ENCODE assay signal across 15 cellular contexts in the genomic region with DNA sequence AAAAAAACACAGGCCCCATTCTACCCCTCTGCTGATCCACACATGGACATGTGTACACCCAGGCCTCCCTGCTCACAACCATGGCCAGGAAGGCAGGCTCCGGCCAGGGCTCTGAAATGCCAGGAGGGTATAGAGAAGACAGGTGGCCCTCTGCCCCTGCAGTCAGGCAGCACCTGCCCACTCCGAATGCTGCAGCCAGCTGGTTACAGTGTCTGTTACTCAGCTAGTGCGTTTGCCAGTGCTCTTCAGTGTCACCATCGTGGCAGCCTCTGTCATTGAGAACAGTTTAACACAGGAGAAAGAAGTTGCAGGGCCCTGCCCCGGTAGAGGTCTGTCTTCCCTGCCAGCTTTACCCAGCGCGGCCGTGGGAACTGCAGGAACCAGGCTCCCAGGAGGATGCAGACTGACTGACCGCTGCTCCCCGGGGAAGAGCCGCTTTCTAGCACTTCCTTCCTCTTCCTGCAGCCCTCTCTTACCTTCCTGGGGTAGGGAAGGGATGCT.
A peak's percentile ranks its signal among the peaks of the same experiment; 100 is the strongest.
DNase-seq lines count a peak whose midpoint lies in the region; ATAC-seq and TF ChIP-seq lines count a peak whose summit lies in the region.
"Had no signal": no experiment of that assay in that cellular context is flagged by ENCODE, and none has a peak within 500 bp of the region (broad histone marks: within the 10 kb centered on the region; RNA-seq: fewer than 3 reads in every experiment).

No MANE protein-coding gene starts in this region.

- WGBS in mesendoderm (ENCODE audit: extremely low coverage, insufficient coverage, low lambda C conversion rate): no CpG with 5 or more reads among the region's 11 CpGs
- 47 to 51% methylated on average over 11 of the region's 11 CpGs for WGBS in aorta, 2 donors

- no peak overlapping the region for H3K4me2 ChIP-seq in mesendoderm (ENCODE audit: low read length)

- H3K4me1 Mint-ChIP-seq in WTC11: peaks cover 38% of the 10 kb centered on the region
- H3K4me1 Mint-ChIP-seq: activated naive CD4-positive, alpha-beta T cell treated with anti-CD3 and anti-CD28 coated beads, Interleukin-2, amount 10 ng/mL, durations not matched to agents 7 days and 5 days; natural killer cell had no signal

- peaks cover 0 to 10% of the 10 kb centered on the region in 2 donors for H3K4me1 ChIP-seq in right atrium auricular region
- no peaks in the 10 kb centered on the region for H3K4me1 ChIP-seq in mesendoderm (ENCODE audit: control insufficient read depth, low read depth, low read length)
- H3K4me1 ChIP-seq in aorta (ENCODE audit: control insufficient read depth in 1 of 2, insufficient read depth in 2 of 2, low read length in 2 of 2): no peaks in the 10 kb centered on the region

- H3K9me3 Mint-ChIP-seq in WTC11: no peaks in the 10 kb centered on the region
- H3K9me3 Mint-ChIP-seq: activated naive CD4-positive, alpha-beta T cell treated with anti-CD3 and anti-CD28 coated beads, Interleukin-2, amount 10 ng/mL, durations not matched to agents 7 days and 5 days; natural killer cell had no signal

- H3K36me3 ChIP-seq in right atrium auricular region (no peaks in the 10 kb centered on the region), mesendoderm (ENCODE audit: control insufficient read depth, insufficient read depth, low read length) (no peaks in the 10 kb centered on the region), aorta (ENCODE audit: control insufficient read depth in 1 of 2, insufficient read depth in 2 of 2, low read length in 1 of 2) (no peaks in the 10 kb centered on the region)
- H3K36me3 ChIP-seq: tibial nerve had no signal

- POLR2A ChIA-PET in WTC11 (lab: Charles Lee): no interaction called here

- H3K36me3 Mint-ChIP-seq in WTC11: no peaks in the 10 kb centered on the region
- H3K36me3 Mint-ChIP-seq: activated naive CD4-positive, alpha-beta T cell treated with anti-CD3 and anti-CD28 coated beads, Interleukin-2, amount 10 ng/mL, durations not matched to agents 7 days and 5 days; natural killer cell had no signal

- TF ChIP-seq CTCF in right atrium auricular region (IDR thresholded peaks at IDR 0.05) (no peak), WTC11 (IDR thresholded peaks at IDR 0.05) (no peak)

- H3K9me3 ChIP-seq in right atrium auricular region: no peaks in the 10 kb centered on the region
- H3K9me3 ChIP-seq in aorta (ENCODE audit: control insufficient read depth, low read length): no peaks in the 10 kb centered on the region
- H3K9me3 ChIP-seq: body of pancreas, tibial nerve had no signal

- H2BK15ac ChIP-seq in mesendoderm (replicated peaks; ENCODE audit: low read depth): no peak overlapping the region

- no peak overlapping the region for H3K9ac ChIP-seq in mesendoderm (ENCODE audit: low read length)

- H2AK5ac ChIP-seq in mesendoderm (ENCODE audit: low read length): no peak overlapping the region

- H3K4me3 ChIP-seq in right atrium auricular region: no peak overlapping the region
- no peak overlapping the region for H3K4me3 ChIP-seq in mesendoderm (ENCODE audit: low read length)
- H3K4me3 ChIP-seq in aorta (ENCODE audit: low read length in 2 of 2): no peak overlapping the region
- H3K4me3 ChIP-seq: body of pancreas, tibial nerve had no signal

- H3K4ac ChIP-seq in mesendoderm (ENCODE audit: low read depth, low read length): no peak overlapping the region

- H3K23ac ChIP-seq in mesendoderm (ENCODE audit: low read length): no peak overlapping the region

- H3K56ac ChIP-seq in mesendoderm (ENCODE audit: low read length): peak overlapping the region; percentile 15

- no peaks in the 10 kb centered on the region for H3K27me3 ChIP-seq in right atrium auricular region
- H3K27me3 ChIP-seq in mesendoderm (ENCODE audit: insufficient read depth, low read length, poor library complexity): no peaks in the 10 kb centered on the region
- H3K27me3 ChIP-seq in aorta (ENCODE audit: control insufficient read depth in 1 of 2, insufficient read depth in 2 of 2, low read length in 1 of 2): no peaks in the 10 kb centered on the region
- H3K27me3 ChIP-seq: body of pancreas, tibial nerve had no signal

- no peak overlapping the region for H3K4me3 Mint-ChIP-seq in WTC11
- H3K4me3 Mint-ChIP-seq: activated naive CD4-positive, alpha-beta T cell treated with anti-CD3 and anti-CD28 coated beads, Interleukin-2, amount 10 ng/mL, durations not matched to agents 7 days and 5 days; natural killer cell had no signal

- no peak overlapping the region for H2BK5ac ChIP-seq in mesendoderm (ENCODE audit: low read length)

- no peaks in the 10 kb centered on the region for H3K79me2 ChIP-seq in mesendoderm (ENCODE audit: control insufficient read depth, insufficient read depth, low read length)

- no peaks in the 10 kb centered on the region for H3K79me1 ChIP-seq in mesendoderm (ENCODE audit: low read length)

- H4K8ac ChIP-seq in mesendoderm (ENCODE audit: low read depth, low read length): no peak overlapping the region

- H3K27me3 Mint-ChIP-seq in WTC11 (ENCODE audit: low read depth): no peaks in the 10 kb centered on the region; the same call in 1 of the 2 replicates
- H3K27me3 Mint-ChIP-seq: activated naive CD4-positive, alpha-beta T cell treated with anti-CD3 and anti-CD28 coated beads, Interleukin-2, amount 10 ng/mL, durations not matched to agents 7 days and 5 days had no signal

- H3K27ac Mint-ChIP-seq in WTC11: no peak overlapping the region
- H3K27ac Mint-ChIP-seq: activated naive CD4-positive, alpha-beta T cell treated with anti-CD3 and anti-CD28 coated beads, Interleukin-2, amount 10 ng/mL, durations not matched to agents 7 days and 5 days; natural killer cell had no signal

- ATAC-seq in Right ventricle myocardium inferior: peak; percentile 15
- ATAC-seq in WTC11: peak; percentile 7
- no peak for ATAC-seq in aorta (ENCODE audit: low FRiP score)
- no peak for ATAC-seq in HG03460 (IDR thresholded peaks at IDR 0.05; ENCODE audit: unreplicated experiment)
- ATAC-seq in HG03159 (IDR thresholded peaks at IDR 0.05; ENCODE audit: unreplicated experiment): no peak

- intact Hi-C loops in Right ventricle myocardium inferior (cut with DNase I): no loop called here
- intact Hi-C loops in aorta (cut with DNase I): no loop called here

- DNase-seq in Right ventricle myocardium inferior (ENCODE audit: missing footprints) (no peak), right atrium auricular region (ENCODE audit: low spot score) (no peak), WTC11 (ENCODE audit: low spot score) (no peak), mesendoderm (no peak), aorta (peak; percentile 66 to 73)
- DNase-seq in NK-92 treated with Interleukin-12 subunit alpha and Interleukin-12 subunit beta, amount 100 ng/mL, for 24 hours (lab: John Stamatoyannopoulos, UW): no peak
- DNase-seq: natural killer cell; NCI-H446 treated with DMSO at 0.1 percent for 48 hours; stimulated activated CD4-positive, alpha-beta T cell treated with anti-CD3 and anti-CD28 coated beads, Interleukin-4, amount 100 ng/mL, for 24 hours; T-helper 1 cell had no signal

- CTCF ChIA-PET in WTC11 (lab: Charles Lee): interaction anchor here (0.7 to 3.1 kb wide), 17 partner anchors 8 to 203 kb away, joined by 3 to 13 read pairs (median 5); a partner anchor contains a TSS

- H2BK120ac ChIP-seq in mesendoderm (ENCODE audit: low read depth, low read length): no peak overlapping the region

- no peak overlapping the region for H4K5ac ChIP-seq in mesendoderm (ENCODE audit: low read length)

- H3K18ac ChIP-seq in mesendoderm (ENCODE audit: low read length): no peak overlapping the region

- H3K27ac ChIP-seq in right atrium auricular region (no peak overlapping the region), mesendoderm (ENCODE audit: low read depth, low read length) (no peak overlapping the region), aorta (ENCODE audit: low read depth in 1 of 2, low read length in 2 of 2) (no peak overlapping the region)
- H3K27ac ChIP-seq: body of pancreas, tibial nerve had no signal

TF ChIP-seq in WTC11, 78 proteins besides CTCF, POLR2A, EP300 and RAD21 (continues in another document):
- no peak for TF ChIP-seq ETV6 (CRISPR knock-in tag; IDR thresholded peaks at IDR 0.05)
- TF ChIP-seq, protein P1, sequence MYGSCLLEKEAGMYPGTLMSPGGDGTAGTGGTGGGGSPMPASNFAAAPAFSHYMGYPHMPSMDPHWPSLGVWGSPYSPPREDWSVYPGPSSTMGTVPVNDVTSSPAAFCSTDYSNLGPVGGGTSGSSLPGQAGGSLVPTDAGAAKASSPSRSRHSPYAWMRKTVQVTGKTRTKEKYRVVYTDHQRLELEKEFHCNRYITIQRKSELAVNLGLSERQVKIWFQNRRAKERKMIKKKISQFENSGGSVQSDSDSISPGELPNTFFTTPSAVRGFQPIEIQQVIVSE (CRISPR knock-in tag; IDR thresholded peaks at IDR 0.05; ENCODE audit: borderline replicate concordance): no peak
- TF ChIP-seq, protein P2, sequence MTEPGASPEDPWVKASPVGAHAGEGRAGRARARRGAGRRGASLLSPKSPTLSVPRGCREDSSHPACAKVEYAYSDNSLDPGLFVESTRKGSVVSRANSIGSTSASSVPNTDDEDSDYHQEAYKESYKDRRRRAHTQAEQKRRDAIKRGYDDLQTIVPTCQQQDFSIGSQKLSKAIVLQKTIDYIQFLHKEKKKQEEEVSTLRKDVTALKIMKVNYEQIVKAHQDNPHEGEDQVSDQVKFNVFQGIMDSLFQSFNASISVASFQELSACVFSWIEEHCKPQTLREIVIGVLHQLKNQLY (CRISPR knock-in tag; IDR thresholded peaks at IDR 0.05): no peak

Comparison
In these comparisons a context has a peak if more than half of its experiments do, and no peak if none do; other contexts are left out.
1. ATAC-seq: peak in Right ventricle myocardium inferior (single experiment) and WTC11 (single experiment); none in aorta (single experiment), HG03460 (single experiment) and HG03159 (single experiment).
2. DNase-seq: peak in aorta (2 of 2); none in Right ventricle myocardium inferior (single experiment), right atrium auricular region (single experiment), WTC11 (single experiment), mesendoderm (single experiment) and NK-92 treated with Interleukin-12 subunit alpha and Interleukin-12 subunit beta, amount 100 ng/mL, for 24 hours (single experiment).